Comparison of ENCODE assay signal across 16 cellular contexts in genomic region chr6:73236147-73236750, GRCh38. TPM values are rescaled to one million over a fixed set of nuclear protein-coding genes. Genes with fewer than 3 reads are reported as not detected.
DNase-seq lines count a peak whose midpoint lies in the region; ATAC-seq and TF ChIP-seq lines count a peak whose summit lies in the region.
"Had no signal": no experiment of that assay in that cellular context is flagged by ENCODE, and none has a peak within 500 bp of the region (broad histone marks: within the 10 kb centered on the region; RNA-seq: fewer than 3 reads in every experiment).

No MANE protein-coding gene starts in this region.

- no peak overlapping the region for H4K12ac ChIP-seq in trophoblast cell (ENCODE audit: low read depth, low read length)

- no peak for TF ChIP-seq CTCF in PC-3 (conservative IDR thresholded peaks at IDR 0.05; ENCODE audit: low read depth, low read length)
- no peak for TF ChIP-seq CTCF in epithelial cell of esophagus (IDR thresholded peaks at IDR 0.05; ENCODE audit: insufficient read depth, low read depth, low read length, missing control alignments)

- DNase-seq in GM03348 (ENCODE audit: low spot score): peak; percentile 79
- peak; percentile 89 for DNase-seq in PC-3
- DNase-seq in epithelial cell of esophagus (ENCODE audit: low read depth): peak; percentile 93
- DNase-seq in trophoblast cell: peak; percentile 13 to 69
- DNase-seq in NCI-H510A (lab: John Stamatoyannopoulos, UW): no peak
- DNase-seq in NCI-H1436 treated with DMSO at 0.1 percent for 48 hours (lab: John Stamatoyannopoulos, UW): no peak
- DNase-seq in stimulated activated naive CD8-positive, alpha-beta T cell treated with anti-CD3 and anti-CD28 coated beads, Interleukin-15, Interleukin-2, amounts not matched to agents 100 U/mL and 50 U/mL, for 24 hours: no peak
- DNase-seq in stimulated activated CD4-positive, alpha-beta T cell treated with anti-CD3 and anti-CD28 coated beads, Interleukin-4, amount 100 ng/mL, for 24 hours: no peak
- DNase-seq: activated naive CD4-positive, alpha-beta T cell treated with anti-CD3 and anti-CD28 coated beads for 36 hours; gastrocnemius medialis; MV-4-11; naive B cell; NCI-H446 treated with DMSO at 0.1 percent for 48 hours; RPMI8226 had no signal

- H3K79me2 ChIP-seq in PC-3 (ENCODE audit: low read length) (no peaks in the 10 kb centered on the region), trophoblast cell (ENCODE audit: control insufficient read depth, insufficient read depth, low read length, poor library complexity) (no peaks in the 10 kb centered on the region)

- H3K4me1 ChIP-seq in PC-3 (ENCODE audit: insufficient read depth, low read length) (peaks cover 51% of the 10 kb centered on the region), trophoblast cell (ENCODE audit: control insufficient read depth in 1 of 2, insufficient read depth in 2 of 2, low read length in 2 of 2) (no peaks in the 10 kb centered on the region)

- intact Hi-C loops in PC-3 (cut with micrococcal nuclease): no loop called here

- H3F3A ChIP-seq in PC-3 (ENCODE audit: low read length, unreplicated experiment): peaks cover 9% of the 10 kb centered on the region

- BruUV-seq in PC-3 (replicated peaks; lab: Mats Ljungman, UMichigan): no TSS peak

- no peaks in the 10 kb centered on the region for H3K27me3 ChIP-seq in PC-3 (ENCODE audit: low read length)
- no peaks in the 10 kb centered on the region for H3K27me3 ChIP-seq in trophoblast cell (ENCODE audit: insufficient read depth, low read length)
- H3K27me3 ChIP-seq: gastrocnemius medialis had no signal

- H3K9me2 ChIP-seq in PC-3 (replicated peaks; ENCODE audit: low read length): no peaks in the 10 kb centered on the region

- H3K9ac ChIP-seq in PC-3 (ENCODE audit: low read length) (peak overlapping the region; percentile 77), trophoblast cell (ENCODE audit: low read length) (no peak overlapping the region)

- H3K18ac ChIP-seq in trophoblast cell (ENCODE audit: low read length): no peak overlapping the region

- H3K23ac ChIP-seq in trophoblast cell (ENCODE audit: low read length): no peak overlapping the region

- no peak overlapping the region for H2BK5ac ChIP-seq in trophoblast cell (ENCODE audit: low read depth, low read length, poor library complexity)

- no peak overlapping the region for H2BK120ac ChIP-seq in trophoblast cell (ENCODE audit: insufficient read depth, low read length, poor library complexity)

- ATAC-seq in PC-3: peak; percentile 65
- no peak for ATAC-seq in stimulated activated naive CD8-positive, alpha-beta T cell treated with anti-CD3 and anti-CD28 coated beads, Interleukin-15, Interleukin-2, amounts not matched to agents 100 U/mL and 50 U/mL, for 24 hours
- ATAC-seq: gastrocnemius medialis had no signal

- H3K14ac ChIP-seq in trophoblast cell (ENCODE audit: low read length): no peak overlapping the region

- no peak overlapping the region for H2BK12ac ChIP-seq in trophoblast cell (ENCODE audit: low read length)

- H3K27ac ChIP-seq in PC-3 (ENCODE audit: low read length) (peak overlapping the region; percentile 100), trophoblast cell (ENCODE audit: low read depth, low read length) (no peak overlapping the region)
- H3K27ac ChIP-seq: gastrocnemius medialis had no signal

- H4K91ac ChIP-seq in trophoblast cell (ENCODE audit: low read depth, low read length): no peak overlapping the region

- H3K9me3 ChIP-seq in PC-3 (ENCODE audit: low read length) (no peaks in the 10 kb centered on the region), trophoblast cell (ENCODE audit: insufficient read depth, low read depth, low read length) (no peaks in the 10 kb centered on the region)
- H3K9me3 ChIP-seq: gastrocnemius medialis had no signal

- H3K36me3 ChIP-seq in PC-3 (ENCODE audit: low read depth, low read length): no peaks in the 10 kb centered on the region
- no peaks in the 10 kb centered on the region for H3K36me3 ChIP-seq in trophoblast cell (ENCODE audit: control insufficient read depth in 1 of 2, insufficient read depth in 2 of 2, low read length in 2 of 2)
- H3K36me3 ChIP-seq: gastrocnemius medialis had no signal

- no peaks in the 10 kb centered on the region for H3K79me1 ChIP-seq in trophoblast cell (ENCODE audit: low read length)

- no peak overlapping the region for H3K4ac ChIP-seq in trophoblast cell (ENCODE audit: low read depth, low read length)

- no peak overlapping the region for H4K8ac ChIP-seq in trophoblast cell (ENCODE audit: low read depth, low read length)

- H2AFZ ChIP-seq in PC-3 (ENCODE audit: low read length) (no peak overlapping the region), trophoblast cell (ENCODE audit: insufficient read depth, low read length, poor library complexity) (no peak overlapping the region)

- H2AK5ac ChIP-seq in trophoblast cell (ENCODE audit: low read length): no peak overlapping the region

- CTCF ChIA-PET in PC-3 (lab: Charles Lee): interaction anchor here (0.6 to 0.7 kb wide), 3 partner anchors 20 to 107 kb away, joined by 3 to 5 read pairs (median 3); no protein-coding TSS in a partner anchor

- POLR2A ChIA-PET in PC-3 (lab: Charles Lee; ENCODE audit: unreplicated experiment): no interaction called here

- H3K4me2 ChIP-seq in PC-3 (ENCODE audit: low read length) (no peak overlapping the region; the same call in 1 of the 2 replicates), trophoblast cell (ENCODE audit: low read length) (no peak overlapping the region)

- H4K20me1 ChIP-seq in PC-3 (ENCODE audit: low read length): no peaks in the 10 kb centered on the region

- H3K4me3 ChIP-seq in PC-3 (ENCODE audit: low read length) (no peak overlapping the region), epithelial cell of esophagus (ENCODE audit: low read length) (no peak overlapping the region), trophoblast cell (ENCODE audit: low read depth, low read length) (no peak overlapping the region)
- H3K4me3 ChIP-seq: gastrocnemius medialis had no signal

- no CpG with 5 or more reads among the region's 5 CpGs for WGBS in trophoblast cell (ENCODE audit: extremely low coverage, insufficient coverage, insufficient read length)

RNA-seq across cellular contexts. Expression of gene KHDC1L, which starts 11.0 kb away (rescaled TPM):
- 0.80 and 2.4 TPM in 2 replicates for total RNA-seq in PC-3 (2014; rRNA removed)
- 0.17 TPM in 1 of 2 replicates, not detected in the other for polyA plus RNA-seq in trophoblast cell (2013)
- total RNA-seq: activated naive CD4-positive, alpha-beta T cell treated with anti-CD3 and anti-CD28 coated beads for 36 hours; gastrocnemius medialis; kidney epithelial cell; subcutaneous adipose tissue had no signal

RNA-seq across cellular contexts. Expression of gene KHDC1, which starts 26.7 kb away (rescaled TPM):
- total RNA-seq in PC-3 (2014; rRNA removed): 5.1 and 7.9 TPM in 2 replicates
- 2.2 and 2.4 TPM in 2 replicates for polyA plus RNA-seq in trophoblast cell (2013)
- total RNA-seq: gastrocnemius medialis had no signal

Comparison
In these comparisons a context has a peak if more than half of its experiments do, and no peak if none do; other contexts are left out.
1. DNase-seq: peak in GM03348 (single experiment), PC-3 (single experiment), epithelial cell of esophagus (single experiment) and trophoblast cell (2 of 2); none in NCI-H510A (single experiment), NCI-H1436 treated with DMSO at 0.1 percent for 48 hours (single experiment), stimulated activated naive CD8-positive, alpha-beta T cell treated with anti-CD3 and anti-CD28 coated beads, Interleukin-15, Interleukin-2, amounts not matched to agents 100 U/mL and 50 U/mL, for 24 hours (single experiment) and stimulated activated CD4-positive, alpha-beta T cell treated with anti-CD3 and anti-CD28 coated beads, Interleukin-4, amount 100 ng/mL, for 24 hours (single experiment).